ENCODE assay signal across 18 cellular contexts in the genomic region with DNA sequence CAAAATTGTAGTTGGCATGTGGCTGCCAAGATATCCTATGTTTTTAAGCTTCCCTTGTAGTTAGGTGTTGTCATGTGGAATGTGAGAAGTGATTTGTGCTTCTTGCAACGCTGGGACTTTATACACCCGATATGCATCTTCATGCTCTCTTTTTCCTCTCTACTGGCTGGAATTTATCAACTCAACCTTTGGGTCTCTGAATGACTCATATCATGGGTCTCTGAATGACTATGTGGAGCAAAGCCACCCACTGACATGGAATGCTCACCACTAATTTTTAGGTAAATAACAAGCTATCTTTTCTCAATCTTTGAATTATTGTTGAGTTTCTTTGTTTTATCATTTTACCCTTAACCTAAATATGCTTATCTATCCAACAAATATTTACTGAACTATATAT.
DNase-seq lines count a peak whose midpoint lies in the region; ATAC-seq and TF ChIP-seq lines count a peak whose summit lies in the region.
"Had no signal": no experiment of that assay in that cellular context is flagged by ENCODE, and none has a peak within 500 bp of the region (broad histone marks: within the 10 kb centered on the region; RNA-seq: fewer than 3 reads in every experiment).

No MANE protein-coding gene starts in this region.

- H3K79me1 ChIP-seq in mesendoderm (ENCODE audit: low read length): no peaks in the 10 kb centered on the region

- intact Hi-C loops in Right ventricle myocardium superior (cut with DNase I) (no loop called here), heart left ventricle (cut with DNase I) (no loop called here)

- 45 to 52% (median 47%) methylated on average over 2 of the region's 2 CpGs for WGBS in heart left ventricle, 4 donors
- WGBS in mesendoderm (ENCODE audit: extremely low coverage, insufficient coverage, low lambda C conversion rate): no CpG with 5 or more reads among the region's 2 CpGs

- H4K8ac ChIP-seq in mesendoderm (ENCODE audit: low read depth, low read length): no peak overlapping the region

- H3K23ac ChIP-seq in mesendoderm (ENCODE audit: low read length): no peak overlapping the region

- no peak overlapping the region for H4K5ac ChIP-seq in mesendoderm (ENCODE audit: low read length)

- no peak overlapping the region for H3K4me2 ChIP-seq in mesendoderm (ENCODE audit: low read length)
- H3K4me2 ChIP-seq: BLaER1 had no signal

- H3K79me2 ChIP-seq in mesendoderm (ENCODE audit: control insufficient read depth, insufficient read depth, low read length): no peaks in the 10 kb centered on the region

- H3K18ac ChIP-seq in mesendoderm (ENCODE audit: low read length): no peak overlapping the region

- H2BK5ac ChIP-seq in mesendoderm (ENCODE audit: low read length): no peak overlapping the region

- no peak overlapping the region for H3K27ac ChIP-seq in heart left ventricle
- no peak overlapping the region for H3K27ac ChIP-seq in mesendoderm (ENCODE audit: low read depth, low read length)
- H3K27ac ChIP-seq: 22Rv1, BLaER1, C4-2B, GM23248 had no signal

- no peak overlapping the region for H3K4me3 ChIP-seq in heart left ventricle
- H3K4me3 ChIP-seq in choroid plexus epithelial cell (ENCODE audit: low read depth, low read length): no peak overlapping the region
- H3K4me3 ChIP-seq in mesendoderm (ENCODE audit: low read length): no peak overlapping the region
- H3K4me3 ChIP-seq: BLaER1, GM23248 had no signal

- no peak for TF ChIP-seq POLR2A in heart left ventricle (IDR thresholded peaks at IDR 0.05)

- no peak overlapping the region for H2BK15ac ChIP-seq in mesendoderm (replicated peaks; ENCODE audit: low read depth)

- TF ChIP-seq CTCF in heart left ventricle (IDR thresholded peaks at IDR 0.05): no peak
- no peak for TF ChIP-seq CTCF in choroid plexus epithelial cell (conservative IDR thresholded peaks at IDR 0.05; ENCODE audit: low read depth, low read length)

- no peak overlapping the region for H3K9ac ChIP-seq in mesendoderm (ENCODE audit: low read length)
- H3K9ac ChIP-seq: BLaER1, GM23248 had no signal

- H3K4me1 ChIP-seq in heart left ventricle: peaks cover 0 to 14% (median 0%) of the 10 kb centered on the region in 12 donors
- H3K4me1 ChIP-seq in mesendoderm (ENCODE audit: control insufficient read depth, low read depth, low read length): no peaks in the 10 kb centered on the region
- H3K4me1 ChIP-seq: BLaER1, Caco-2 had no signal

- no peak overlapping the region for H2BK120ac ChIP-seq in mesendoderm (ENCODE audit: low read depth, low read length)

- H3K36me3 ChIP-seq in heart left ventricle (no peaks in the 10 kb centered on the region), mesendoderm (ENCODE audit: control insufficient read depth, insufficient read depth, low read length) (no peaks in the 10 kb centered on the region)
- H3K36me3 ChIP-seq: BLaER1 had no signal

- ATAC-seq in Right ventricle myocardium superior (ENCODE audit: poor library complexity) (peak; percentile 36), heart left ventricle (no peak), HG03196 (IDR thresholded peaks at IDR 0.05; ENCODE audit: unreplicated experiment) (no peak), left lobe of liver (no peak)
- ATAC-seq: CD8-positive, alpha-beta T cell had no signal

- DNase-seq in Right ventricle myocardium superior (no peak), heart left ventricle (no peak), choroid plexus epithelial cell (ENCODE audit: low read depth) (peak; percentile 17), mesendoderm (peak; percentile 3), cerebellar cortex (ENCODE audit: low spot score) (no peak), left lobe of liver (ENCODE audit: low spot score) (no peak)
- DNase-seq: Caco-2; CD4-positive, CD25-positive, alpha-beta regulatory T cell; CD8-positive, alpha-beta T cell; DMS153; DND-41; GM23248; H7; HCEC 1CT had no signal

- no peaks in the 10 kb centered on the region for H3K27me3 ChIP-seq in heart left ventricle
- no peaks in the 10 kb centered on the region for H3K27me3 ChIP-seq in mesendoderm (ENCODE audit: insufficient read depth, low read length, poor library complexity)
- H3K27me3 ChIP-seq: BLaER1 had no signal

- H3K9me3 ChIP-seq in heart left ventricle: no peaks in the 10 kb centered on the region
- H3K9me3 ChIP-seq: BLaER1, Caco-2 had no signal

- no peak overlapping the region for H2AK5ac ChIP-seq in mesendoderm (ENCODE audit: low read length)

- H3K56ac ChIP-seq in mesendoderm (ENCODE audit: low read length): no peak overlapping the region

- H3K4ac ChIP-seq in mesendoderm (ENCODE audit: low read depth, low read length): no peak overlapping the region

Comparison
In these comparisons a context has a peak if more than half of its experiments do, and no peak if none do; other contexts are left out.
1. DNase-seq: peak in choroid plexus epithelial cell (single experiment) and mesendoderm (single experiment); none in Right ventricle myocardium superior (single experiment), heart left ventricle (0 of 5), cerebellar cortex (single experiment) and left lobe of liver (single experiment).